Comparison of ENCODE assay signal across 24 cellular contexts in genomic region chr6:125841356-125842090, GRCh38.
"Had no signal": no experiment of that assay in that cellular context is flagged by ENCODE, and none has a peak within 500 bp of the region (broad histone marks: within the 10 kb centered on the region; RNA-seq: fewer than 3 reads in every experiment).

No MANE protein-coding gene starts in this region.

- H3K27ac ChIP-seq: esophagus squamous epithelium, heart left ventricle, hepatocyte, ovary, psoas muscle, sigmoid colon, stomach, thoracic aorta, tibial nerve, upper lobe of left lung had no signal

- H3K27me3 ChIP-seq: esophagus squamous epithelium, heart left ventricle, hepatocyte, ovary, sigmoid colon, stomach, tibial nerve, upper lobe of left lung had no signal

- DNase-seq: effector CD8-positive, alpha-beta T cell; endodermal cell; esophagus squamous epithelium; foreskin melanocyte; heart left ventricle; kidney; natural killer cell; occipital lobe; ovary; posterior cingulate gyrus; psoas muscle; right cardiac atrium; sigmoid colon; stimulated activated CD4-positive, alpha-beta T cell treated with anti-CD3 and anti-CD28 coated beads, Interleukin-2, amount 100 ng/mL, for 24 hours; stimulated activated CD4-positive, alpha-beta T cell treated with anti-CD3 and anti-CD28 coated beads, Interleukin-4, amount 100 ng/mL, for 24 hours; stimulated activated naive CD4-positive, alpha-beta T cell treated with Interleukin-2 at 50 U/mL for 16 hours; stomach; upper lobe of left lung had no signal

- H3K4me3 ChIP-seq: esophagus squamous epithelium, heart left ventricle, hepatocyte, lung, ovary, psoas muscle, sigmoid colon, stomach, thoracic aorta, tibial nerve, upper lobe of left lung had no signal

- ATAC-seq: heart left ventricle; left lobe of liver; natural killer cell; psoas muscle; right cardiac atrium; stimulated activated effector memory CD8-positive, alpha-beta T cell treated with anti-CD3 and anti-CD28 coated beads, Interleukin-12 subunit alpha, Interleukin-12 subunit beta, amount 100 ng/mL, for 72 hours had no signal
